Comparison of ENCODE assay signal across 17 cellular contexts in genomic region chr15:65937476-65937875, GRCh38.
DNase-seq lines count a peak whose midpoint lies in the region; ATAC-seq and TF ChIP-seq lines count a peak whose summit lies in the region.
"Had no signal": no experiment of that assay in that cellular context is flagged by ENCODE, and none has a peak within 500 bp of the region (broad histone marks: within the 10 kb centered on the region; RNA-seq: fewer than 3 reads in every experiment).

No MANE protein-coding gene starts in this region.

- peaks cover 2% of the 10 kb centered on the region for H3K27me3 Mint-ChIP-seq in activated CD4-positive, alpha-beta memory T cell treated with anti-CD3 and anti-CD28 coated beads, Interleukin-2, amount 10 ng/mL, durations not matched to agents 7 days and 5 days
- H3K27me3 Mint-ChIP-seq: activated CD4-positive, alpha-beta T cell treated with anti-CD3 and anti-CD28 coated beads for 36 hours had no signal

- ATAC-seq in HG03135 (IDR thresholded peaks at IDR 0.05; ENCODE audit: unreplicated experiment), result no peak
- ATAC-seq: activated CD4-positive, alpha-beta T cell treated with anti-CD3 and anti-CD28 coated beads for 36 hours; activated T-cell treated with anti-CD3 and anti-CD28 coated beads, Interleukin-2, amount 50 U/mL, for 4 hours; left colon; natural killer cell treated with Interleukin-12 subunit alpha and Interleukin-12 subunit beta and Interleukin-15 and Interleukin-18, amount 100 ng/mL, for 72 hours; sciatic nerve had no signal

- no peak overlapping the region for H3K4me3 Mint-ChIP-seq in activated CD4-positive, alpha-beta memory T cell treated with anti-CD3 and anti-CD28 coated beads, Interleukin-2, amount 10 ng/mL, durations not matched to agents 7 days and 5 days
- H3K4me3 Mint-ChIP-seq: activated CD4-positive, alpha-beta T cell treated with anti-CD3 and anti-CD28 coated beads for 36 hours; activated T-cell treated with anti-CD3 and anti-CD28 coated beads, Interleukin-2, amount 50 U/mL, for 4 hours; natural killer cell treated with Interleukin-12 subunit alpha and Interleukin-12 subunit beta and Interleukin-15 and Interleukin-18, amount 100 ng/mL, for 72 hours had no signal

- CTCF ChIA-PET in activated CD4-positive, alpha-beta memory T cell treated with anti-CD3 and anti-CD28 coated beads, Interleukin-2, amount 10 ng/mL, durations not matched to agents 7 days and 5 days (lab: Charles Lee), result no interaction called here

- no peak for TF ChIP-seq POLR2A in erythroblast (IDR thresholded peaks at IDR 0.05; ENCODE audit: low read length)

- no peaks in the 10 kb centered on the region for H3K36me3 Mint-ChIP-seq in activated CD4-positive, alpha-beta memory T cell treated with anti-CD3 and anti-CD28 coated beads, Interleukin-2, amount 10 ng/mL, durations not matched to agents 7 days and 5 days (ENCODE audit: low read depth)
- H3K36me3 Mint-ChIP-seq: natural killer cell treated with Interleukin-12 subunit alpha and Interleukin-12 subunit beta and Interleukin-15 and Interleukin-18, amount 100 ng/mL, for 72 hours had no signal

- peak overlapping the region; percentile 51 for H3K27ac ChIP-seq in substantia nigra (ENCODE audit: low read depth, low read length, poor library complexity, severe bottlenecking)

- H3K9me3 Mint-ChIP-seq in activated CD4-positive, alpha-beta memory T cell treated with anti-CD3 and anti-CD28 coated beads, Interleukin-2, amount 10 ng/mL, durations not matched to agents 7 days and 5 days, result no peaks in the 10 kb centered on the region
- H3K9me3 Mint-ChIP-seq: activated T-cell treated with anti-CD3 and anti-CD28 coated beads, Interleukin-2, amount 50 U/mL, for 4 hours; natural killer cell treated with Interleukin-12 subunit alpha and Interleukin-12 subunit beta and Interleukin-15 and Interleukin-18, amount 100 ng/mL, for 72 hours had no signal

- POLR2A ChIA-PET in activated CD4-positive, alpha-beta memory T cell treated with anti-CD3 and anti-CD28 coated beads, Interleukin-2, amount 10 ng/mL, durations not matched to agents 7 days and 5 days (lab: Charles Lee), result interaction anchor here (1.0 kb wide), 1 partner anchor 13 kb away, joined by 3 read pairs; no protein-coding TSS in a partner anchor

- DNase-seq in HT1080 (ENCODE audit: low read depth), result peak; percentile 15
- DNase-seq in RKO (ENCODE audit: low spot score), result peak; percentile 44
- DNase-seq in erythroblast (lab: John Stamatoyannopoulos, UW), result peak; percentile 12 to 20
- peak in 24 of 49 donors; percentile 4 to 92 (median 32) for DNase-seq in substantia nigra (lab: John Stamatoyannopoulos, UW)
- no peak for DNase-seq in activated CD4-positive, CD25-positive, alpha-beta regulatory T cell (lab: John Stamatoyannopoulos, UW)
- DNase-seq in activated CD4-positive, alpha-beta memory T cell treated with anti-CD3 and anti-CD28 coated beads, Interleukin-2, amount 10 ng/mL, durations not matched to agents 7 days and 5 days, result no peak
- DNase-seq: activated CD4-positive, alpha-beta T cell treated with anti-CD3 and anti-CD28 coated beads for 36 hours; activated T-cell treated with anti-CD3 and anti-CD28 coated beads, Interleukin-2, amount 50 U/mL, for 4 hours; aorta; glutamatergic neuron; KG1; left colon; NCI-H1930; T-helper 1 cell had no signal

- peaks cover 15% of the 10 kb centered on the region for H3K4me1 Mint-ChIP-seq in activated CD4-positive, alpha-beta memory T cell treated with anti-CD3 and anti-CD28 coated beads, Interleukin-2, amount 10 ng/mL, durations not matched to agents 7 days and 5 days

- no peak overlapping the region for H3K27ac Mint-ChIP-seq in activated CD4-positive, alpha-beta memory T cell treated with anti-CD3 and anti-CD28 coated beads, Interleukin-2, amount 10 ng/mL, durations not matched to agents 7 days and 5 days
- H3K27ac Mint-ChIP-seq: activated CD4-positive, alpha-beta T cell treated with anti-CD3 and anti-CD28 coated beads for 36 hours; natural killer cell treated with Interleukin-12 subunit alpha and Interleukin-12 subunit beta and Interleukin-15 and Interleukin-18, amount 100 ng/mL, for 72 hours had no signal

Comparison
In these comparisons a context has a peak if more than half of its experiments do, and no peak if none do; other contexts are left out.
1. DNase-seq: peak in HT1080 (single experiment), RKO (single experiment) and erythroblast (2 of 2); none in activated CD4-positive, CD25-positive, alpha-beta regulatory T cell (0 of 4) and activated CD4-positive, alpha-beta memory T cell treated with anti-CD3 and anti-CD28 coated beads, Interleukin-2, amount 10 ng/mL, durations not matched to agents 7 days and 5 days (single experiment).